30 cellular contexts compared by ENCODE assay signal in the genomic region with DNA sequence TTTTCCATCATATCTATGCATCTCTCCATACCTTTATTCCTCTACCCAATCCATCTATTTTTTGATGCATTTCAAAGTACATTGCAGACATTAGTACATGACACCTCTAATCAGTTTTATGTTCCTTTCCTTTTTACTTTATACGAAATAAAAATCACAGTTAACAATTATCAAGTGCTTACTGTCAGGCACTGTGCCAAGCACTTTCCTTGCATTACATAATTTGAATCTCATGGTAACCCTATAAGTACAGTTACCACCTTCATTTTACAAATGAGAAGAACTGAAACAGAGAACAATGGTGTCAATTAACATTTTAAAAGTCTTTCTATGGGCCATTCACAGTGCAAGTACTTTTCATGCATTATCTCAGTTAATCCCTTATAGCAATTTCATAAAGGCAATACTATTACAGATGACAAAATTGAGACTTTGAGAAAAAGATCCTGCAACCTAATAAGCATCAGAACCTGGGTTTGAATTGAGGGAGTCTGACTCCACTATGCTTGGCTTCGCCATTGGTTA.
"Had no signal": no experiment of that assay in that cellular context is flagged by ENCODE, and none has a peak within 500 bp of the region (broad histone marks: within the 10 kb centered on the region; RNA-seq: fewer than 3 reads in every experiment).

No MANE protein-coding gene starts in this region.

- DNase-seq: activated CD4-positive, alpha-beta T cell treated with anti-CD3 and anti-CD28 coated beads for 36 hours; activated CD4-positive, CD25-positive, alpha-beta regulatory T cell; activated naive CD4-positive, alpha-beta T cell treated with Interleukin-2 at 50 U/mL for 16 hours; activated T-cell treated with anti-CD3 and anti-CD28 coated beads for 4 hours; activated T-cell treated with anti-CD3 and anti-CD28 coated beads, Interleukin-2, amount 50 U/mL, for 72 hours; adrenal gland; aorta; body of pancreas; colonic mucosa; effector CD8-positive, alpha-beta T cell; left ventricle myocardium inferior; mesendoderm; mucosa of descending colon; posterior cingulate gyrus; right lobe of liver; stimulated activated CD4-positive, alpha-beta T cell treated with anti-CD3 and anti-CD28 coated beads, Interleukin-12 subunit alpha, Interleukin-12 subunit beta, amount 100 ng/mL, for 4 hours; stimulated activated CD4-positive, alpha-beta T cell treated with anti-CD3 and anti-CD28 coated beads, Interleukin-4, amount 100 ng/mL, for 24 hours; stimulated activated naive CD8-positive, alpha-beta T cell treated with anti-CD3 and anti-CD28 coated beads, Interleukin-15, amount 100 ng/mL, for 72 hours; tibial artery; upper lobe of right lung had no signal

- H3K4me1 ChIP-seq: body of pancreas, colonic mucosa, right lobe of liver, upper lobe of right lung had no signal

- H3K9me3 ChIP-seq: adrenal gland, body of pancreas, colonic mucosa, left ventricle myocardium inferior, mucosa of descending colon, right lobe of liver, suprapubic skin, tibial artery, upper lobe of right lung had no signal

- H3K36me3 ChIP-seq: adrenal gland, colonic mucosa, left ventricle myocardium inferior, right lobe of liver, suprapubic skin, tibial artery, upper lobe of right lung had no signal

- H3K4me3 ChIP-seq: adrenal gland, body of pancreas, colonic mucosa, left ventricle myocardium inferior, lung, mucosa of descending colon, right lobe of liver, skin epidermis, suprapubic skin, tibial artery, upper lobe of right lung had no signal

- H3K27me3 Mint-ChIP-seq: activated CD4-positive, alpha-beta T cell treated with anti-CD3 and anti-CD28 coated beads for 36 hours; activated naive CD8-positive, alpha-beta T cell; stimulated activated naive CD8-positive, alpha-beta T cell treated with anti-CD3 and anti-CD28 coated beads, Interleukin-15, amount 100 ng/mL, for 72 hours had no signal

- H3K27ac ChIP-seq: body of pancreas, colonic mucosa, epithelial cell of prostate, left ventricle myocardium inferior, right lobe of liver, skin epidermis, suprapubic skin, upper lobe of right lung had no signal

- H3K36me3 Mint-ChIP-seq: activated naive CD8-positive, alpha-beta T cell; natural killer cell treated with Interleukin-12 subunit alpha and Interleukin-12 subunit beta and Interleukin-15 and Interleukin-18, amount 100 ng/mL, for 72 hours; stimulated activated effector memory CD8-positive, alpha-beta T cell treated with anti-CD3 and anti-CD28 coated beads, Interleukin-12 subunit alpha, Interleukin-12 subunit beta, amount 100 ng/mL, for 72 hours had no signal

- H3K4me3 Mint-ChIP-seq: activated CD4-positive, alpha-beta T cell treated with anti-CD3 and anti-CD28 coated beads for 36 hours; activated naive CD8-positive, alpha-beta T cell; activated T-cell treated with anti-CD3 and anti-CD28 coated beads, Interleukin-2, amount 50 U/mL, for 72 hours; natural killer cell treated with Interleukin-12 subunit alpha and Interleukin-12 subunit beta and Interleukin-15 and Interleukin-18, amount 100 ng/mL, for 72 hours; stimulated activated effector memory CD8-positive, alpha-beta T cell treated with anti-CD3 and anti-CD28 coated beads, Interleukin-12 subunit alpha, Interleukin-12 subunit beta, amount 100 ng/mL, for 72 hours; stimulated activated naive CD8-positive, alpha-beta T cell treated with anti-CD3 and anti-CD28 coated beads, Interleukin-15, amount 100 ng/mL, for 72 hours had no signal

- H3K9me3 Mint-ChIP-seq: natural killer cell treated with Interleukin-12 subunit alpha and Interleukin-12 subunit beta and Interleukin-15 and Interleukin-18, amount 100 ng/mL, for 72 hours had no signal

- H3K27ac Mint-ChIP-seq: activated CD4-positive, alpha-beta T cell treated with anti-CD3 and anti-CD28 coated beads for 36 hours; activated naive CD8-positive, alpha-beta T cell; activated T-cell treated with anti-CD3 and anti-CD28 coated beads, Interleukin-2, amount 50 U/mL, for 72 hours; natural killer cell treated with Interleukin-12 subunit alpha and Interleukin-12 subunit beta and Interleukin-15 and Interleukin-18, amount 100 ng/mL, for 72 hours; stimulated activated effector memory CD8-positive, alpha-beta T cell treated with anti-CD3 and anti-CD28 coated beads, Interleukin-12 subunit alpha, Interleukin-12 subunit beta, amount 100 ng/mL, for 72 hours; stimulated activated naive CD8-positive, alpha-beta T cell treated with anti-CD3 and anti-CD28 coated beads, Interleukin-15, amount 100 ng/mL, for 72 hours had no signal

- H3K27me3 ChIP-seq: adrenal gland, body of pancreas, colonic mucosa, right lobe of liver, suprapubic skin, tibial artery, upper lobe of right lung had no signal

- ATAC-seq: activated CD4-positive, alpha-beta T cell treated with anti-CD3 and anti-CD28 coated beads for 36 hours; activated T-cell treated with anti-CD3 and anti-CD28 coated beads, Interleukin-2, amount 50 U/mL, for 72 hours; body of pancreas; mucosa of descending colon; natural killer cell treated with Interleukin-12 subunit alpha and Interleukin-12 subunit beta and Interleukin-15 and Interleukin-18, amount 100 ng/mL, for 72 hours; right lobe of liver; stimulated activated effector memory CD8-positive, alpha-beta T cell treated with anti-CD3 and anti-CD28 coated beads, Interleukin-12 subunit alpha, Interleukin-12 subunit beta, amount 100 ng/mL, for 72 hours; stimulated activated naive CD8-positive, alpha-beta T cell treated with anti-CD3 and anti-CD28 coated beads, Interleukin-15, amount 100 ng/mL, for 72 hours; upper lobe of right lung had no signal

- H3K4me1 Mint-ChIP-seq: stimulated activated effector memory CD8-positive, alpha-beta T cell treated with anti-CD3 and anti-CD28 coated beads, Interleukin-12 subunit alpha, Interleukin-12 subunit beta, amount 100 ng/mL, for 72 hours had no signal

- FAIRE-seq: endometrium, frontal cortex, islet of Langerhans had no signal
